22 cellular contexts compared by ENCODE assay signal in genomic region chr1:184646824-184647223, GRCh38.
A peak's percentile ranks its signal among the peaks of the same experiment; 100 is the strongest.
DNase-seq lines count a peak whose midpoint lies in the region; ATAC-seq and TF ChIP-seq lines count a peak whose summit lies in the region.
"Had no signal": no experiment of that assay in that cellular context is flagged by ENCODE, and none has a peak within 500 bp of the region (broad histone marks: within the 10 kb centered on the region; RNA-seq: fewer than 3 reads in every experiment).

No MANE protein-coding gene starts in this region.

- no peaks in the 10 kb centered on the region for H3K36me3 ChIP-seq in IMR-90 (ENCODE audit: control insufficient read depth, insufficient read depth, low read length)
- no peaks in the 10 kb centered on the region for H3K36me3 ChIP-seq in ascending aorta
- H3K36me3 ChIP-seq in mesenchymal stem cell (ENCODE audit: control insufficient read depth in 1 of 2, insufficient read depth in 2 of 2, low read depth in 1 of 2, low read length in 2 of 2): no peaks in the 10 kb centered on the region
- H3K36me3 ChIP-seq: BLaER1, SJCRH30 had no signal

- no peaks in the 10 kb centered on the region for H4K20me1 ChIP-seq in IMR-90 (ENCODE audit: insufficient read depth, low read length)
- H4K20me1 ChIP-seq: BLaER1 had no signal

- no peak for TF ChIP-seq RAD21 in IMR-90 (IDR thresholded peaks at IDR 0.05; ENCODE audit: low read length)

- H3K4me3 Mint-ChIP-seq in stimulated activated effector memory CD8-positive, alpha-beta T cell treated with anti-CD3 and anti-CD28 coated beads, Interleukin-12 subunit alpha, Interleukin-12 subunit beta, amount 100 ng/mL, for 72 hours: no peak overlapping the region
- H3K4me3 Mint-ChIP-seq in nephron progenitor cell: no peak overlapping the region
- H3K4me3 Mint-ChIP-seq: CD4-positive, CD25-positive, alpha-beta regulatory T cell had no signal

- dilution Hi-C loops in IMR-90 (cut with HindIII; ENCODE audit: low sequenced_read_pairs, unreplicated experiment): no loop called here

- H4K5ac ChIP-seq in IMR-90 (ENCODE audit: low read depth, low read length): no peak overlapping the region

- H3K4me1 ChIP-seq in IMR-90 (ENCODE audit: control insufficient read depth, insufficient read depth, low read length) (peaks cover 9% of the 10 kb centered on the region), ascending aorta (peaks cover 7 to 36% of the 10 kb centered on the region in 2 donors), mesenchymal stem cell (ENCODE audit: control insufficient read depth, insufficient read depth, low read depth, low read length) (no peaks in the 10 kb centered on the region)
- H3K4me1 ChIP-seq: BLaER1, SJCRH30 had no signal

- H3K27ac ChIP-seq in IMR-90 (ENCODE audit: insufficient read depth, low read length) (no peak overlapping the region), ascending aorta (peak overlapping the region; percentile 16 to 31), mesenchymal stem cell (ENCODE audit: low read length, poor library complexity, severe bottlenecking) (no peak overlapping the region), caudate nucleus (ENCODE audit: low read depth, low read length) (no peak overlapping the region)
- H3K27ac ChIP-seq: BLaER1, HL-60, SJCRH30 had no signal

- H3K9me3 Mint-ChIP-seq in stimulated activated effector memory CD8-positive, alpha-beta T cell treated with anti-CD3 and anti-CD28 coated beads, Interleukin-12 subunit alpha, Interleukin-12 subunit beta, amount 100 ng/mL, for 72 hours: peaks cover 4% of the 10 kb centered on the region
- H3K9me3 Mint-ChIP-seq in nephron progenitor cell: peaks cover 28% of the 10 kb centered on the region

- H2BK120ac ChIP-seq in IMR-90 (ENCODE audit: low read depth, low read length): no peak overlapping the region
- no peak overlapping the region for H2BK120ac ChIP-seq in mesenchymal stem cell (ENCODE audit: low read depth, low read length)

- H3K18ac ChIP-seq in IMR-90 (ENCODE audit: low read depth, low read length) (no peak overlapping the region), mesenchymal stem cell (ENCODE audit: low read depth in 1 of 2, low read length in 2 of 2) (peak overlapping the region in 1 of 2 experiments; percentile 63)

- intact Hi-C loops in IMR-90 (cut with micrococcal nuclease) (no loop called here), ascending aorta (cut with DNase I) (no loop called here)

- H3K9me1 ChIP-seq in IMR-90 (ENCODE audit: insufficient read depth, low read length): peaks cover 8% of the 10 kb centered on the region

- H3K27me3 ChIP-seq in IMR-90 (ENCODE audit: control insufficient read depth, insufficient read depth, low read length) (peaks cover 2% of the 10 kb centered on the region; the same call in 1 of the 2 replicates), ascending aorta (no peaks in the 10 kb centered on the region), mesenchymal stem cell (ENCODE audit: control insufficient read depth in 1 of 2, insufficient read depth in 1 of 2, low read length in 2 of 2) (peaks cover 6 to 12% of the 10 kb centered on the region in 2 experiments)
- H3K27me3 ChIP-seq: BLaER1, SJCRH30 had no signal

- H2BK15ac ChIP-seq in IMR-90 (ENCODE audit: low read depth, low read length) (no peak overlapping the region), mesenchymal stem cell (ENCODE audit: low read depth, poor library complexity, severe bottlenecking) (no peak overlapping the region)

- in situ Hi-C loops in IMR-90 (cut with MboI; ENCODE audit: low sequenced_read_pairs): no loop called here

- H3K36me3 Mint-ChIP-seq in stimulated activated effector memory CD8-positive, alpha-beta T cell treated with anti-CD3 and anti-CD28 coated beads, Interleukin-12 subunit alpha, Interleukin-12 subunit beta, amount 100 ng/mL, for 72 hours: no peaks in the 10 kb centered on the region
- H3K36me3 Mint-ChIP-seq in nephron progenitor cell (ENCODE audit: low read depth): no peaks in the 10 kb centered on the region
- H3K36me3 Mint-ChIP-seq: CD4-positive, CD25-positive, alpha-beta regulatory T cell had no signal

- CTCF ChIA-PET in IMR-90 (lab: Yijun Ruan, JAX): no interaction called here

- H3K9me3 ChIP-seq in IMR-90 (ENCODE audit: control insufficient read depth, insufficient read depth, low read length): no peaks in the 10 kb centered on the region
- H3K9me3 ChIP-seq in ascending aorta: no peaks in the 10 kb centered on the region
- H3K9me3 ChIP-seq in mesenchymal stem cell (ENCODE audit: control insufficient read depth, low read length): no peaks in the 10 kb centered on the region
- H3K9me3 ChIP-seq: SJCRH30 had no signal

- ATAC-seq in IMR-90 (ENCODE audit: low read depth): no peak
- ATAC-seq in stimulated activated effector memory CD8-positive, alpha-beta T cell treated with anti-CD3 and anti-CD28 coated beads, Interleukin-12 subunit alpha, Interleukin-12 subunit beta, amount 100 ng/mL, for 72 hours: peak; percentile 9
- ATAC-seq: PC-3 had no signal

- peaks cover 14% of the 10 kb centered on the region for H3K27me3 Mint-ChIP-seq in nephron progenitor cell (ENCODE audit: low read depth, poor library complexity)

- H2BK5ac ChIP-seq in IMR-90 (ENCODE audit: low read depth, low read length, poor library complexity, severe bottlenecking): no peak overlapping the region
- H2BK5ac ChIP-seq in mesenchymal stem cell (ENCODE audit: low read depth, low read length, poor library complexity, severe bottlenecking): no peak overlapping the region

- TF ChIP-seq POLR2A in IMR-90 (IDR thresholded peaks at IDR 0.05; ENCODE audit: low read depth, low read length): no peak

- H3K4ac ChIP-seq in IMR-90 (ENCODE audit: low read depth, low read length) (no peak overlapping the region), mesenchymal stem cell (ENCODE audit: low read depth in 1 of 2, low read length in 2 of 2) (peak overlapping the region in 1 of 2 experiments; percentile 13)

- H3K9ac ChIP-seq in IMR-90 (ENCODE audit: low read depth, low read length) (no peak overlapping the region), mesenchymal stem cell (ENCODE audit: low read length) (no peak overlapping the region)
- H3K9ac ChIP-seq: BLaER1 had no signal

- TF ChIP-seq CTCF in IMR-90 (conservative IDR thresholded peaks at IDR 0.05; ENCODE audit: low read depth, low read length) (no peak), ascending aorta (IDR thresholded peaks at IDR 0.05) (no peak), nephron progenitor cell (IDR thresholded peaks at IDR 0.05) (no peak)

- H3K27ac Mint-ChIP-seq in stimulated activated effector memory CD8-positive, alpha-beta T cell treated with anti-CD3 and anti-CD28 coated beads, Interleukin-12 subunit alpha, Interleukin-12 subunit beta, amount 100 ng/mL, for 72 hours: no peak overlapping the region
- H3K27ac Mint-ChIP-seq in nephron progenitor cell: no peak overlapping the region
- H3K27ac Mint-ChIP-seq: CD4-positive, CD25-positive, alpha-beta regulatory T cell had no signal

- H3K4me3 ChIP-seq in IMR-90 (ENCODE audit: insufficient read depth, low read depth, low read length): no peak overlapping the region
- H3K4me3 ChIP-seq in ascending aorta: no peak overlapping the region
- no peak overlapping the region for H3K4me3 ChIP-seq in mesenchymal stem cell (ENCODE audit: insufficient read depth in 1 of 2, low read depth in 1 of 2, low read length in 2 of 2)
- H3K4me3 ChIP-seq: BLaER1, SJCRH30 had no signal

- H2AFZ ChIP-seq in IMR-90 (replicated peaks; ENCODE audit: low read length, poor library complexity): no peak overlapping the region
- H2AFZ ChIP-seq in mesenchymal stem cell (ENCODE audit: low read depth, low read length): no peak overlapping the region

- H2BK20ac ChIP-seq in IMR-90 (ENCODE audit: low read depth, low read length): peak overlapping the region; percentile 14; the same call in 1 of the 2 replicates

- POLR2A ChIA-PET in IMR-90 (lab: Charles Lee; ENCODE audit: unreplicated experiment): no interaction called here

- H4K91ac ChIP-seq in IMR-90 (ENCODE audit: insufficient read depth, low read depth, low read length): no peak overlapping the region
- H4K91ac ChIP-seq in mesenchymal stem cell (ENCODE audit: low read length): peak overlapping the region; percentile 6

- no peak for DNase-seq in IMR-90
- DNase-seq in ascending aorta (ENCODE audit: low spot score in 2 of 2): no peak
- DNase-seq in mesenchymal stem cell: no peak
- no peak for DNase-seq in stimulated activated effector memory CD8-positive, alpha-beta T cell treated with anti-CD3 and anti-CD28 coated beads, Interleukin-12 subunit alpha, Interleukin-12 subunit beta, amount 100 ng/mL, for 72 hours (ENCODE audit: low spot score in 2 of 2)
- no peak for DNase-seq in DMS53 treated with DMSO at 0.1 percent for 48 hours (lab: John Stamatoyannopoulos, UW; ENCODE audit: unreplicated experiment)
- DNase-seq in caudate nucleus (lab: John Stamatoyannopoulos, UW): no peak
- no peak for DNase-seq in glomerular visceral epithelial cell (ENCODE audit: extremely low spot score)
- DNase-seq in nephron progenitor cell: no peak
- DNase-seq: CD4-positive, CD25-positive, alpha-beta regulatory T cell; H7; Kasumi-1; MV-4-11; NCI-H1105; NCI-H1436 treated with DMSO at 0.1 percent for 48 hours; NCI-H187 treated with DMSO at 0.1 percent for 48 hours; NCI-H524 treated with DMSO at 0.1 percent for 48 hours; NCI-H774; NK-92 treated with Interleukin-12 subunit alpha and Interleukin-12 subunit beta, amount 100 ng/mL, for 24 hours; PC-3; SJCRH30 had no signal

- no CpG with 5 or more reads among the region's 3 CpGs for WGBS in IMR-90 (ENCODE audit: extremely low coverage in 2 of 2, insufficient read length in 1 of 2), 2 experiments
- 99% methylated on average over 3 of the region's 3 CpGs for WGBS in mesenchymal stem cell

- H4K8ac ChIP-seq in IMR-90 (ENCODE audit: low read depth in 2 of 2, low read length in 2 of 2) (no peak overlapping the region), mesenchymal stem cell (ENCODE audit: low read length) (no peak overlapping the region)

- H3K14ac ChIP-seq in IMR-90 (replicated peaks; ENCODE audit: low read depth, low read length) (no peak overlapping the region), mesenchymal stem cell (ENCODE audit: low read length in 2 of 2) (peak overlapping the region in 1 of 2 experiments; percentile 82)

- no peak overlapping the region for H3K23ac ChIP-seq in IMR-90 (ENCODE audit: low read depth, low read length)
- H3K23ac ChIP-seq in mesenchymal stem cell (ENCODE audit: low read length in 2 of 2): no peak overlapping the region

- no peak overlapping the region for H3K56ac ChIP-seq in IMR-90 (ENCODE audit: extremely low read depth, insufficient read depth, low read length)

- peak overlapping the region; percentile 27; the same call in 1 of the 2 replicates for H2AK5ac ChIP-seq in IMR-90 (ENCODE audit: low read depth, low read length)
- no peak overlapping the region for H2AK5ac ChIP-seq in mesenchymal stem cell (ENCODE audit: low read length, severe bottlenecking)

- peak overlapping the region in 1 of 2 experiments; percentile 50 for H2BK12ac ChIP-seq in mesenchymal stem cell (ENCODE audit: low read length in 2 of 2)

- no peaks in the 10 kb centered on the region for H3K4me1 Mint-ChIP-seq in stimulated activated effector memory CD8-positive, alpha-beta T cell treated with anti-CD3 and anti-CD28 coated beads, Interleukin-12 subunit alpha, Interleukin-12 subunit beta, amount 100 ng/mL, for 72 hours
- peaks cover 17% of the 10 kb centered on the region for H3K4me1 Mint-ChIP-seq in nephron progenitor cell

- H3K79me1 ChIP-seq in IMR-90 (ENCODE audit: low read depth in 1 of 2, low read length in 2 of 2) (no peaks in the 10 kb centered on the region), mesenchymal stem cell (replicated peaks; ENCODE audit: low read length, poor library complexity, severe bottlenecking) (no peaks in the 10 kb centered on the region)

- no TSS peak for BruUV-seq in IMR-90 (replicated peaks; lab: Mats Ljungman, UMichigan)

- peak overlapping the region; percentile 15 for H2AK9ac ChIP-seq in IMR-90 (replicated peaks; ENCODE audit: low read depth, low read length, poor library complexity)

- H3K4me2 ChIP-seq in IMR-90 (ENCODE audit: low read depth, low read length): no peak overlapping the region
- no peak overlapping the region for H3K4me2 ChIP-seq in mesenchymal stem cell (ENCODE audit: low read length, poor library complexity, severe bottlenecking)
- H3K4me2 ChIP-seq: BLaER1 had no signal

Comparison
In these comparisons a context has a peak if more than half of its experiments do, and no peak if none do; other contexts are left out.
1. H3K27ac ChIP-seq: peak in ascending aorta (2 of 2); none in IMR-90 (single experiment), mesenchymal stem cell (single experiment) and caudate nucleus (single experiment).